10 cellular contexts compared by ENCODE assay signal in the genomic region with DNA sequence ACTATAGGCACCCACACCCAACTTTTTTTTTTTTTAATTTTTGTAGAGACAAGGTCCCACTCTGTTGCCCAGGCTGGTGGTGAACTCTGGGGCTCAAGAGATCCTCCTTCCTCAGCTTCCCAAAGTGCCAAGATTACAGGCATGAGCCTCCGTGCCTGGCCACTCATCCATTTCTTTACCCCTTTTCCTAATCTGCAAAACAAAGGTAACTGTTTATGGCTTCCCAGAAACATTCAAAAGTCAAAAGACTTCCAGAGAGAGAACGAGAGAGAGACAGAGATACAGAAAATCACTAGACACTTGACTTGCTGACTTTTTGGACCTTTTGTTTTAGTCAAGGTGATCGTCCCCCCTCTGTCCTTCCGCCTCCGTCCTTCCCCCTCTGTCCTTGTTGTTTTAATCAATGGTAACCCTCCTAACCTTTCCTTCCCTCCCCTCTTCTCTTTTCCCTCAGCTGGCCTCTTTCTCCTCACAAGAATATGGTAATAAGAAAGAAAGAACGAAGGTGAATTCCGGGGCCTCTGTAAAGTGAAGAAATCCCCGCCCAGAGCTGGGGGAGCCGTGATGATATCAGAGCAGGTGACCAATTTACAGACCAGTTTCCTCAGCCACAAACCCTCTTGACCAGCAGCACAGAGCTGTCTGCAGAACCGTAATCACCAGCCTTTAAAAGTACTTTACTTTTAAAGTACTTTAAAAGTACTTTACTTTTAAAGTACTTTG. TPM values are rescaled to one million over a fixed set of nuclear protein-coding genes. Genes with fewer than 3 reads are reported as not detected.
DNase-seq lines count a peak whose midpoint lies in the region; ATAC-seq and TF ChIP-seq lines count a peak whose summit lies in the region.
"Had no signal": no experiment of that assay in that cellular context is flagged by ENCODE, and none has a peak within 500 bp of the region (broad histone marks: within the 10 kb centered on the region; RNA-seq: fewer than 3 reads in every experiment).

No MANE protein-coding gene starts in this region.

- TF ChIP-seq POLR2A in tibial nerve (IDR thresholded peaks at IDR 0.05) = no peak

- H3K79me2 ChIP-seq in DOHH2 (ENCODE audit: control insufficient read depth, low read length) (peaks cover 98% of the 10 kb centered on the region), OCI-LY1 (ENCODE audit: insufficient read depth, low read length) (peaks cover 83% of the 10 kb centered on the region)

- peaks cover 94% of the 10 kb centered on the region for H3K4me1 ChIP-seq in DOHH2 (ENCODE audit: control insufficient read depth, low read length)
- H3K4me1 ChIP-seq in OCI-LY1 (ENCODE audit: insufficient read depth, low read length, severe bottlenecking) = peaks cover 92% of the 10 kb centered on the region
- peaks cover 0 to 4% (median under 1%) of the 10 kb centered on the region in 4 donors for H3K4me1 ChIP-seq in tibial nerve

- 48 to 51% methylated on average over 10 of the region's 10 CpGs for WGBS in tibial nerve, 2 donors

- no peak for TF ChIP-seq EP300 in tibial nerve (IDR thresholded peaks at IDR 0.05)

- peak overlapping the region; percentile 21 for H3K4me2 ChIP-seq in DOHH2 (ENCODE audit: low read length)
- H3K4me2 ChIP-seq in OCI-LY1 (ENCODE audit: low read length) = peak overlapping the region; percentile 47

- H3K36me3 ChIP-seq in DOHH2 (ENCODE audit: control insufficient read depth, low read length) (peaks cover 73% of the 10 kb centered on the region), OCI-LY1 (ENCODE audit: insufficient read depth, low read length) (peaks cover 37% of the 10 kb centered on the region), tibial nerve (no peaks in the 10 kb centered on the region)

- H3K4me3 ChIP-seq in DOHH2 (ENCODE audit: low read length) (no peak overlapping the region), OCI-LY1 (ENCODE audit: low read depth, low read length, poor library complexity, severe bottlenecking) (peak overlapping the region; percentile 36), tibial nerve (no peak overlapping the region)

- H3K27me3 ChIP-seq in DOHH2 (ENCODE audit: control insufficient read depth, low read length) (no peaks in the 10 kb centered on the region), OCI-LY1 (ENCODE audit: insufficient read depth, low read length) (no peaks in the 10 kb centered on the region), tibial nerve (no peaks in the 10 kb centered on the region)

- H3K9ac ChIP-seq in OCI-LY1 (ENCODE audit: low read length) = peak overlapping the region; percentile 37

- H2AFZ ChIP-seq in OCI-LY1 (ENCODE audit: low read length) = no peak overlapping the region

- TF ChIP-seq CTCF in DOHH2 (IDR thresholded peaks at IDR 0.05; ENCODE audit: low read depth, low read length, poor library complexity, severe bottlenecking) = no peak
- TF ChIP-seq CTCF in OCI-LY1 (IDR thresholded peaks at IDR 0.05; ENCODE audit: low read length) = no peak
- no peak for TF ChIP-seq CTCF in tibial nerve (IDR thresholded peaks at IDR 0.05)

- no peaks in the 10 kb centered on the region for H3K9me2 ChIP-seq in DOHH2 (replicated peaks; ENCODE audit: control insufficient read depth, low read length)
- H3K9me2 ChIP-seq in OCI-LY1 (ENCODE audit: low read depth, low read length) = no peaks in the 10 kb centered on the region

- ATAC-seq in GM21447 (IDR thresholded peaks at IDR 0.05; ENCODE audit: unreplicated experiment) = peak; percentile 35

- H3K9me3 ChIP-seq in DOHH2 (ENCODE audit: control insufficient read depth, insufficient read depth, low read length) (no peaks in the 10 kb centered on the region), OCI-LY1 (ENCODE audit: low read length) (no peaks in the 10 kb centered on the region), tibial nerve (no peaks in the 10 kb centered on the region)

- H3K27ac ChIP-seq in DOHH2 (ENCODE audit: low read depth, low read length) (peak overlapping the region; percentile 29), OCI-LY1 (ENCODE audit: low read depth, low read length, poor library complexity, severe bottlenecking) (peak overlapping the region; percentile 85), tibial nerve (no peak overlapping the region)

- H3F3A ChIP-seq in DOHH2 (ENCODE audit: control insufficient read depth, insufficient read depth) (peaks cover 8% of the 10 kb centered on the region), OCI-LY1 (ENCODE audit: insufficient read depth, low read length) (no peaks in the 10 kb centered on the region)

- peak; percentile 51 for DNase-seq in left kidney (ENCODE audit: low read depth, low spot score)
- DNase-seq in NCI-H2107 treated with DMSO at 0.1 percent for 48 hours (lab: John Stamatoyannopoulos, UW; ENCODE audit: unreplicated experiment) = no peak
- no peak for DNase-seq in tibial nerve (ENCODE audit: low spot score in 2 of 2)
- DNase-seq in NK-92 treated with Interleukin-12 subunit alpha and Interleukin-12 subunit beta, amount 100 ng/mL, for 24 hours (lab: John Stamatoyannopoulos, UW) = no peak
- no peak for DNase-seq in NCI-H345 treated with DMSO at 0.1 percent for 48 hours (lab: John Stamatoyannopoulos, UW; ENCODE audit: unreplicated experiment)
- DNase-seq: activated T-cell treated with anti-CD3 and anti-CD28 coated beads for 4 hours, NCI-H526 treated with DMSO at 0.1 percent for 48 hours had no signal

- H4K20me1 ChIP-seq in DOHH2 (ENCODE audit: control insufficient read depth, insufficient read depth, low read depth, low read length) = no peaks in the 10 kb centered on the region
- no peaks in the 10 kb centered on the region for H4K20me1 ChIP-seq in OCI-LY1 (ENCODE audit: insufficient read depth, low read length)

RNA-seq across cellular contexts. Expression of a gene that starts 21.9 kb away (rescaled TPM):
- 1 to 10 TPM; 2.1 to 4.5 (median 3.0) TPM for total RNA-seq in tibial nerve

Comparison
In these comparisons a context has a peak if more than half of its experiments do, and no peak if none do; other contexts are left out.
1. H3K27ac ChIP-seq: peak in DOHH2 (single experiment) and OCI-LY1 (single experiment); none in tibial nerve (0 of 4).